In genomic region chr6:157281570-157281969, GRCh38 we compare ENCODE assay signal across 9 cellular contexts. TPM values are rescaled to one million over a fixed set of nuclear protein-coding genes. Genes with fewer than 3 reads are reported as not detected.
DNase-seq lines count a peak whose midpoint lies in the region; ATAC-seq and TF ChIP-seq lines count a peak whose summit lies in the region.
"Had no signal": no experiment of that assay in that cellular context is flagged by ENCODE, and none has a peak within 500 bp of the region (broad histone marks: within the 10 kb centered on the region; RNA-seq: fewer than 3 reads in every experiment).

No MANE protein-coding gene starts in this region.

- in situ Hi-C loops in KBM-7 (cut with MboI; ENCODE audit: low pct_unique_long_range_greater_than_20kb, low sequenced_read_pairs) (no loop called here), ACHN (cut with HindIII; ENCODE audit: low pct_ligation_motif_present, low pct_unique_long_range_greater_than_20kb, low sequenced_read_pairs) (no loop called here)

- no peaks in the 10 kb centered on the region for H3K36me3 ChIP-seq in ascending aorta
- H3K36me3 ChIP-seq in prostate gland, result no peaks in the 10 kb centered on the region

- H3K4me3 ChIP-seq in ascending aorta (no peak overlapping the region), prostate gland (no peak overlapping the region)

- WGBS in prostate gland, result 74% methylated on average over 9 of the region's 9 CpGs

- H3K9me3 ChIP-seq in ascending aorta (no peaks in the 10 kb centered on the region), prostate gland (no peaks in the 10 kb centered on the region)

- DNase-seq in Calu3 (peak; percentile 63), KBM-7 (peak; percentile 39), ascending aorta (ENCODE audit: low spot score in 2 of 2) (no peak), memory B cell (ENCODE audit: low spot score in 2 of 2) (no peak), ecto neural progenitor cell (ENCODE audit: low spot score) (no peak), prostate gland (ENCODE audit: low spot score) (no peak), ACHN (no peak)
- no peak for DNase-seq in effector CD4-positive, alpha-beta T cell

- no peak for TF ChIP-seq CTCF in Calu3 (IDR thresholded peaks at IDR 0.05; ENCODE audit: unreplicated experiment)
- peak; percentile 10 to 40 (median 34) for TF ChIP-seq CTCF in ascending aorta (IDR thresholded peaks at IDR 0.05)
- peak in 1 of 4 experiments; percentile 10 for TF ChIP-seq CTCF in prostate gland (IDR thresholded peaks at IDR 0.05)

- no peaks in the 10 kb centered on the region for H3K4me1 Mint-ChIP-seq in Calu3 (ENCODE audit: low read depth, unreplicated experiment)
- peaks cover 5% of the 10 kb centered on the region for H3K4me1 Mint-ChIP-seq in memory B cell

- H3K9me3 Mint-ChIP-seq in Calu3 (ENCODE audit: low read depth, unreplicated experiment), result no peaks in the 10 kb centered on the region
- H3K9me3 Mint-ChIP-seq in memory B cell, result no peaks in the 10 kb centered on the region
- H3K9me3 Mint-ChIP-seq: activated naive CD4-positive, alpha-beta T cell treated with anti-CD3 and anti-CD28 coated beads, Interleukin-2, amount 50 U/mL, for 72 hours had no signal

- H3K36me3 Mint-ChIP-seq in Calu3 (ENCODE audit: insufficient read depth, unreplicated experiment), result no peaks in the 10 kb centered on the region
- no peaks in the 10 kb centered on the region for H3K36me3 Mint-ChIP-seq in memory B cell
- H3K36me3 Mint-ChIP-seq: activated naive CD4-positive, alpha-beta T cell treated with anti-CD3 and anti-CD28 coated beads, Interleukin-2, amount 50 U/mL, for 72 hours had no signal

- TF ChIP-seq POLR2A in prostate gland (IDR thresholded peaks at IDR 0.05), result no peak

- ATAC-seq in memory B cell (ENCODE audit: low read depth), result peak; percentile 59

- H3K27me3 Mint-ChIP-seq in Calu3 (ENCODE audit: unreplicated experiment), result no peaks in the 10 kb centered on the region
- no peaks in the 10 kb centered on the region for H3K27me3 Mint-ChIP-seq in memory B cell

- intact Hi-C loops in Calu3 (cut with micrococcal nuclease; ENCODE audit: unreplicated experiment) (no loop called here), ascending aorta (cut with DNase I) (no loop called here), prostate gland (cut with DNase I) (no loop called here)

- CTCF ChIA-PET in Calu3 (lab: Charles Lee), result interaction anchor here (0.7 to 1.0 kb wide), 3 partner anchors 11 to 213 kb away, joined by 3 to 4 read pairs (median 3); no protein-coding TSS in a partner anchor

- BruUV-seq in Calu3 (replicated peaks; lab: Mats Ljungman, UMichigan), result no TSS peak

- H3K4me1 ChIP-seq in ascending aorta (no peaks in the 10 kb centered on the region), prostate gland (replicated peaks) (no peaks in the 10 kb centered on the region)

- no peak overlapping the region for H3K4me3 Mint-ChIP-seq in Calu3 (ENCODE audit: low read depth, unreplicated experiment)
- H3K4me3 Mint-ChIP-seq in memory B cell, result no peak overlapping the region

- H3K27me3 ChIP-seq in ascending aorta (no peaks in the 10 kb centered on the region), prostate gland (replicated peaks; ENCODE audit: insufficient read depth) (no peaks in the 10 kb centered on the region)

- H3K27ac ChIP-seq in ascending aorta (no peak overlapping the region), prostate gland (no peak overlapping the region)

- no peak overlapping the region for H3K27ac Mint-ChIP-seq in Calu3 (ENCODE audit: unreplicated experiment)
- no peak overlapping the region for H3K27ac Mint-ChIP-seq in memory B cell

RNA-seq across cellular contexts. Expression of gene TMEM242, which starts 41.7 kb away (rescaled TPM):
- total RNA-seq in Calu3 (2022) (7.9 and 9.9 TPM in 2 replicates), ascending aorta (2.3 TPM), prostate gland (1 to 10 TPM; 6.4 to 8.5 TPM)

Comparison
In these comparisons a context has a peak if more than half of its experiments do, and no peak if none do; other contexts are left out.
1. DNase-seq: peak in Calu3 (single experiment) and KBM-7 (single experiment); none in ascending aorta (0 of 2), memory B cell (0 of 2), ecto neural progenitor cell (single experiment), prostate gland (single experiment), effector CD4-positive, alpha-beta T cell (single experiment) and ACHN (single experiment).